Comparison of ENCODE assay signal across 19 cellular contexts in genomic region chr2:16221461-16222010, GRCh38.
A peak's percentile ranks its signal among the peaks of the same experiment; 100 is the strongest.
DNase-seq lines count a peak whose midpoint lies in the region; ATAC-seq, FAIRE-seq and TF ChIP-seq lines count a peak whose summit lies in the region.
"Had no signal": no experiment of that assay in that cellular context is flagged by ENCODE, and none has a peak within 500 bp of the region (broad histone marks: within the 10 kb centered on the region; RNA-seq: fewer than 3 reads in every experiment).

No MANE protein-coding gene starts in this region.

- H3K27ac Mint-ChIP-seq in neural crest cell (ENCODE audit: unreplicated experiment), result peak overlapping the region; percentile 98
- no peak overlapping the region for H3K27ac Mint-ChIP-seq in activated CD4-positive, alpha-beta T cell treated with anti-CD3 and anti-CD28 coated beads, Interleukin-2, amount 10 ng/mL, durations not matched to agents 24 days and 14 days
- H3K27ac Mint-ChIP-seq: CD4-positive, alpha-beta T cell; GM23338; IgD-negative memory B cell had no signal

- no peak for ATAC-seq in GM19452 (IDR thresholded peaks at IDR 0.05; ENCODE audit: unreplicated experiment)
- ATAC-seq: GM23338, HCT116 had no signal

- no peak for TF ChIP-seq POLR2A in H1 (IDR thresholded peaks at IDR 0.05; ENCODE audit: control extremely low read depth in 1 of 2, low read depth in 2 of 2, low read length in 2 of 2)

- H3K4me2 ChIP-seq in H1 (ENCODE audit: insufficient read depth in 1 of 2, low read depth in 2 of 2, low read length in 2 of 2), result no peak overlapping the region
- H3K4me2 ChIP-seq: GM23338 had no signal

- H3K4me3 Mint-ChIP-seq in neural crest cell, result no peak overlapping the region
- H3K4me3 Mint-ChIP-seq in activated CD4-positive, alpha-beta T cell treated with anti-CD3 and anti-CD28 coated beads, Interleukin-2, amount 10 ng/mL, durations not matched to agents 24 days and 14 days, result no peak overlapping the region
- H3K4me3 Mint-ChIP-seq: CD4-positive, alpha-beta T cell; GM23338; IgD-negative memory B cell had no signal

- H3K4me1 Mint-ChIP-seq in neural crest cell, result peaks cover 67% of the 10 kb centered on the region
- H3K4me1 Mint-ChIP-seq in activated CD4-positive, alpha-beta T cell treated with anti-CD3 and anti-CD28 coated beads, Interleukin-2, amount 10 ng/mL, durations not matched to agents 24 days and 14 days, result no peaks in the 10 kb centered on the region

- no peaks in the 10 kb centered on the region for H3K79me2 ChIP-seq in H1 (ENCODE audit: control insufficient read depth in 1 of 2, insufficient read depth in 2 of 2, low read length in 2 of 2)

- no peaks in the 10 kb centered on the region for H3K79me1 ChIP-seq in H1 (ENCODE audit: low read depth, low read length)

- H3K27me3 ChIP-seq in H1 (replicated peaks in 1 of 4; ENCODE audit: control insufficient read depth in 3 of 4, extremely low read depth in 1 of 4, insufficient read depth in 3 of 4, low read length in 3 of 4), result no peaks in the 10 kb centered on the region

- no peak overlapping the region for H2AFZ ChIP-seq in H1 (ENCODE audit: low read length)
- H2AFZ ChIP-seq: GM23338 had no signal

- H2BK120ac ChIP-seq in H1 (replicated peaks; ENCODE audit: low read depth, low read length), result no peak overlapping the region

- H3K4me3 ChIP-seq in HEK293 (ENCODE audit: low read depth, low read length) (no peak overlapping the region), H1 (ENCODE audit: extremely low read depth in 1 of 4, insufficient read depth in 2 of 4, low read depth in 3 of 4, low read length in 4 of 4) (no peak overlapping the region)
- H3K4me3 ChIP-seq: GM23338 had no signal

- no peak overlapping the region; a peak in 1 of 7 replicates for H3K9ac ChIP-seq in H1 (replicated peaks in 1 of 4; ENCODE audit: extremely low read depth in 1 of 4, low read depth in 3 of 4, low read length in 3 of 4)

- H2BK12ac ChIP-seq in H1 (ENCODE audit: low read depth, low read length), result peak overlapping the region; percentile 94; the same call in 1 of the 2 replicates

- TF ChIP-seq EP300 in H1 (IDR thresholded peaks at IDR 0.05; ENCODE audit: borderline replicate concordance in 1 of 2, low read depth in 2 of 2, low read length in 2 of 2), result no peak

- H2BK15ac ChIP-seq in H1 (ENCODE audit: low read length), result peak overlapping the region; percentile 96

- no peaks in the 10 kb centered on the region for H3K23me2 ChIP-seq in H1 (ENCODE audit: low read depth, low read length)

- no peak overlapping the region for H3K56ac ChIP-seq in H1 (replicated peaks; ENCODE audit: insufficient read length, low read depth, low read length)

- H4K91ac ChIP-seq in H1 (replicated peaks; ENCODE audit: insufficient read length, low read length), result peak overlapping the region; percentile 36

- no peak for TF ChIP-seq CTCF in HEK293 (tag by site-specific recombination; IDR thresholded peaks at IDR 0.05)
- TF ChIP-seq CTCF in H1 (IDR thresholded peaks at IDR 0.05; ENCODE audit: control extremely low read depth in 1 of 3, insufficient read depth in 1 of 3, low read depth in 1 of 3, low read length in 3 of 3), result no peak
- no peak for TF ChIP-seq CTCF in neural crest cell (conservative IDR thresholded peaks at IDR 0.05)

- H3K27ac ChIP-seq in HEK293 (ENCODE audit: extremely low read depth, low read depth, low read length) (no peak overlapping the region), H1 (ENCODE audit: low read depth, low read length) (no peak overlapping the region)
- H3K27ac ChIP-seq: C4-2B, HL-60 had no signal

- CTCF ChIA-PET in HEK293 (lab: Yijun Ruan, JAX), result no interaction called here
- CTCF ChIA-PET in H1 (lab: Charles Lee; ENCODE audit: partially characterized antibody), result interaction anchor here (1.2 to 1.4 kb wide), 2 partner anchors 243 to 282 kb away, joined by 3 read pairs; no protein-coding TSS in a partner anchor

- POLR2A ChIA-PET in HEK293 (lab: Yijun Ruan, JAX), result no interaction called here
- POLR2A ChIA-PET in H1 (lab: Charles Lee; ENCODE audit: partially characterized antibody), result no interaction called here

- 0 out of 2 replicates have a peak overlapping the region, but pooled peaks have one; percentile 10 for H3K18ac ChIP-seq in H1 (ENCODE audit: extremely low read depth, low read length)

- no peaks in the 10 kb centered on the region for H3K27me3 Mint-ChIP-seq in neural crest cell (ENCODE audit: low read depth)
- no peaks in the 10 kb centered on the region for H3K27me3 Mint-ChIP-seq in activated CD4-positive, alpha-beta T cell treated with anti-CD3 and anti-CD28 coated beads, Interleukin-2, amount 10 ng/mL, durations not matched to agents 24 days and 14 days
- H3K27me3 Mint-ChIP-seq: CD4-positive, alpha-beta T cell; IgD-negative memory B cell had no signal

- H3K9me3 ChIP-seq in HEK293 (ENCODE audit: control insufficient read depth, insufficient read depth, low read depth, low read length), result no peaks in the 10 kb centered on the region
- H3K9me3 ChIP-seq in H1 (ENCODE audit: insufficient read depth in 2 of 2, low read depth in 1 of 2, low read length in 1 of 2), result no peaks in the 10 kb centered on the region
- H3K9me3 ChIP-seq: Caco-2 had no signal

- H3K23ac ChIP-seq in H1 (ENCODE audit: insufficient read length), result no peak overlapping the region

- H3K36me3 Mint-ChIP-seq in neural crest cell (ENCODE audit: low read depth), result peaks cover 5% of the 10 kb centered on the region
- no peaks in the 10 kb centered on the region for H3K36me3 Mint-ChIP-seq in activated CD4-positive, alpha-beta T cell treated with anti-CD3 and anti-CD28 coated beads, Interleukin-2, amount 10 ng/mL, durations not matched to agents 24 days and 14 days (ENCODE audit: low read depth)
- H3K36me3 Mint-ChIP-seq: IgD-negative memory B cell had no signal

- peak overlapping the region; percentile 24 for H3K4ac ChIP-seq in H1 (replicated peaks; ENCODE audit: insufficient read length, low read depth, low read length)

- no peak overlapping the region for H3K14ac ChIP-seq in H1 (ENCODE audit: insufficient read length)

- H3K36me3 ChIP-seq in HEK293 (ENCODE audit: control insufficient read depth in 2 of 2, insufficient read depth in 1 of 2, low read length in 2 of 2), result no peaks in the 10 kb centered on the region
- H3K36me3 ChIP-seq in H1 (ENCODE audit: control insufficient read depth in 2 of 4, insufficient read depth in 4 of 4, low read length in 3 of 4), result no peaks in the 10 kb centered on the region

- FAIRE-seq in H1 (lab: Jason Lieb, UNC), result no peak
- FAIRE-seq in urothelium cell line (lab: Jason Lieb, UNC), result peak; percentile 63
- FAIRE-seq: D721Med, G401.6, GM12891 had no signal

- no peak for TF ChIP-seq RAD21 in H1 (IDR thresholded peaks at IDR 0.05 in 1 of 2, conservative IDR thresholded peaks at IDR 0.05 in 1 of 2; ENCODE audit: low read depth in 2 of 2, low read length in 2 of 2)

- no peak for DNase-seq in H1 (ENCODE audit: low read depth in 1 of 2, low spot score in 2 of 2)
- no peak for DNase-seq in neural crest cell (ENCODE audit: low read depth, low spot score)
- no peak for DNase-seq in urothelium cell line (ENCODE audit: low spot score)
- DNase-seq in globus pallidus (ENCODE audit: low spot score), result no peak
- no peak for DNase-seq in activated CD4-positive, alpha-beta T cell treated with anti-CD3 and anti-CD28 coated beads, Interleukin-2, amount 10 ng/mL, durations not matched to agents 24 days and 14 days
- DNase-seq: Caco-2; CD4-positive, alpha-beta T cell; H7; KBM-7 had no signal

- H2AK5ac ChIP-seq in H1 (ENCODE audit: low read depth, low read length), result peak overlapping the region; percentile 94

- no peak overlapping the region for H2BK5ac ChIP-seq in H1 (ENCODE audit: low read depth, low read length)

- no peaks in the 10 kb centered on the region for H4K20me1 ChIP-seq in H1 (replicated peaks in 1 of 2; ENCODE audit: control insufficient read depth in 1 of 2, insufficient read depth in 2 of 2, low read length in 2 of 2)

- H3K9me3 Mint-ChIP-seq in neural crest cell, result peaks cover 11% of the 10 kb centered on the region
- no peaks in the 10 kb centered on the region for H3K9me3 Mint-ChIP-seq in activated CD4-positive, alpha-beta T cell treated with anti-CD3 and anti-CD28 coated beads, Interleukin-2, amount 10 ng/mL, durations not matched to agents 24 days and 14 days
- H3K9me3 Mint-ChIP-seq: CD4-positive, alpha-beta T cell; GM23338 had no signal

- H2BK20ac ChIP-seq in H1 (ENCODE audit: low read length), result 0 out of 2 replicates have a peak overlapping the region, but pooled peaks have one; percentile 34

- H4K5ac ChIP-seq in H1 (ENCODE audit: insufficient read length, low read depth, low read length), result no peak overlapping the region

- no peaks in the 10 kb centered on the region for H3K4me1 ChIP-seq in HEK293 (ENCODE audit: control insufficient read depth, insufficient read depth, low read length)
- peaks cover 0 to 18% (median 5%) of the 10 kb centered on the region in 4 experiments; a peak in 5 of 7 replicates for H3K4me1 ChIP-seq in H1 (replicated peaks in 1 of 4; ENCODE audit: control insufficient read depth in 3 of 4, insufficient read depth in 4 of 4, low read length in 3 of 4)

- intact Hi-C loops in activated CD4-positive, alpha-beta T cell treated with anti-CD3 and anti-CD28 coated beads, Interleukin-2, amount 10 ng/mL, durations not matched to agents 24 days and 14 days (cut with micrococcal nuclease), result no loop called here

- no peak overlapping the region for H4K8ac ChIP-seq in H1 (ENCODE audit: extremely low read depth, insufficient read depth, low read length)

- WGBS in H1 (ENCODE audit: extremely low coverage in 1 of 2, insufficient coverage in 1 of 2, insufficient read length in 1 of 2, insufficient replicate concordance in 2 of 2, low coverage in 1 of 2, low lambda C conversion rate in 2 of 2, missing lambda C conversion rate in 1 of 2), 2 experiments, result 80% methylated on average over 7 of the region's 7 CpGs; no CpG with 5 or more reads in 1 of the 2 experiments

TF ChIP-seq in HEK293, 187 proteins besides CTCF, POLR2A, EP300 and RAD21 (continues in another document):
- 0 out of 2 replicates have a peak, but pooled peaks have one; percentile 20 for TF ChIP-seq ZNF600 (tag by site-specific recombination; IDR thresholded peaks at IDR 0.05)

TF ChIP-seq in H1, 55 proteins besides CTCF, POLR2A, EP300 and RAD21 (continues in another document):
- TF ChIP-seq SP2 (IDR thresholded peaks at IDR 0.05; ENCODE audit: low read length), result no peak
- TF ChIP-seq POLR2AphosphoS5 (IDR thresholded peaks at IDR 0.05; ENCODE audit: low read depth, low read length), result no peak
- TF ChIP-seq SAP30 (IDR thresholded peaks at IDR 0.05; ENCODE audit: insufficient read depth, insufficient replicate concordance, low read length), result no peak
- TF ChIP-seq RFX5 (IDR thresholded peaks at IDR 0.05; ENCODE audit: borderline replicate concordance, low read depth, low read length), result no peak
- TF ChIP-seq ATF3 (IDR thresholded peaks at IDR 0.05; ENCODE audit: insufficient read depth, low read depth, low read length), result no peak
